Comparison of ENCODE assay signal across 19 cellular contexts in genomic region chr22:29326481-29326880, GRCh38. TPM values are rescaled to one million over a fixed set of nuclear protein-coding genes. Genes with fewer than 3 reads are reported as not detected.
"Had no signal": no experiment of that assay in that cellular context is flagged by ENCODE, and none has a peak within 500 bp of the region (broad histone marks: within the 10 kb centered on the region; RNA-seq: fewer than 3 reads in every experiment).

No MANE protein-coding gene starts in this region.

- H3K4me3 Mint-ChIP-seq: activated CD4-positive, alpha-beta T cell treated with anti-CD3 and anti-CD28 coated beads for 36 hours; activated naive CD8-positive, alpha-beta T cell treated with anti-CD3 and anti-CD28 coated beads, Interleukin-2, amount 10 ng/mL, durations not matched to agents 7 days and 5 days; immature natural killer cell; naive thymus-derived CD4-positive, alpha-beta T cell; T-helper 2 cell treated with Interferon-gamma antibody and Interleukin-4, amounts not matched to agents 5 μg/mL and 100 μg/mL, for 36 hours had no signal

- H3K4me3 ChIP-seq: esophagus muscularis mucosa, mucosa of descending colon, pancreas, right lobe of liver, smooth muscle cell, tibial artery had no signal

- ATAC-seq: activated CD4-positive, alpha-beta T cell treated with anti-CD3 and anti-CD28 coated beads for 36 hours; mucosa of descending colon; naive thymus-derived CD4-positive, alpha-beta T cell had no signal

- H3K27ac Mint-ChIP-seq: activated CD4-positive, alpha-beta T cell treated with anti-CD3 and anti-CD28 coated beads for 36 hours; activated naive CD8-positive, alpha-beta T cell treated with anti-CD3 and anti-CD28 coated beads, Interleukin-2, amount 10 ng/mL, durations not matched to agents 7 days and 5 days; T-helper 2 cell treated with Interferon-gamma antibody and Interleukin-4, amounts not matched to agents 5 μg/mL and 100 μg/mL, for 36 hours had no signal

- H3K4me1 Mint-ChIP-seq: activated CD4-positive, alpha-beta T cell treated with anti-CD3 and anti-CD28 coated beads for 36 hours; activated naive CD8-positive, alpha-beta T cell treated with anti-CD3 and anti-CD28 coated beads, Interleukin-2, amount 10 ng/mL, durations not matched to agents 7 days and 5 days; immature natural killer cell had no signal

- H3K27ac ChIP-seq: brain microvascular endothelial cell, esophagus muscularis mucosa, pancreas, right lobe of liver, tibial artery had no signal

- H3K9me3 Mint-ChIP-seq: activated naive CD8-positive, alpha-beta T cell treated with anti-CD3 and anti-CD28 coated beads, Interleukin-2, amount 10 ng/mL, durations not matched to agents 7 days and 5 days; immature natural killer cell; naive thymus-derived CD4-positive, alpha-beta T cell; T-helper 2 cell treated with Interferon-gamma antibody and Interleukin-4, amounts not matched to agents 5 μg/mL and 100 μg/mL, for 36 hours had no signal

- H3K27me3 ChIP-seq: brain microvascular endothelial cell, esophagus muscularis mucosa, pancreas, right lobe of liver, tibial artery had no signal

- H3K4me2 ChIP-seq: smooth muscle cell had no signal

- H3K4me1 ChIP-seq: pancreas, right lobe of liver had no signal

- H3K27me3 Mint-ChIP-seq: activated CD4-positive, alpha-beta T cell treated with anti-CD3 and anti-CD28 coated beads for 36 hours; activated naive CD8-positive, alpha-beta T cell treated with anti-CD3 and anti-CD28 coated beads, Interleukin-2, amount 10 ng/mL, durations not matched to agents 7 days and 5 days; naive thymus-derived CD4-positive, alpha-beta T cell had no signal

- DNase-seq: activated CD4-positive, alpha-beta T cell treated with anti-CD3 and anti-CD28 coated beads for 36 hours; activated CD4-positive, alpha-beta T cell treated with anti-CD3 and anti-CD28 coated beads, Interleukin-2, amount 50 U/mL, for 48 hours; activated naive CD8-positive, alpha-beta T cell treated with anti-CD3 and anti-CD28 coated beads, Interleukin-2, amount 10 ng/mL, durations not matched to agents 7 days and 5 days; activated T-cell treated with anti-CD3 and anti-CD28 coated beads for 4 hours; brain microvascular endothelial cell; cortex of kidney; effector CD4-positive, alpha-beta T cell; immature natural killer cell; kidney glomerular epithelial cell; mesenchymal stem cell; naive thymus-derived CD4-positive, alpha-beta T cell; right lobe of liver; stimulated activated CD4-positive, alpha-beta T cell treated with anti-CD3 and anti-CD28 coated beads, Interleukin-4, amount 100 ng/mL, for 1 hour; tibial artery had no signal

RNA-seq across cellular contexts. Expression of gene RASL10A, which starts 11.0 kb away (rescaled TPM):
- total RNA-seq: smooth muscle cell had no signal
- polyA plus RNA-seq: immature natural killer cell; naive thymus-derived CD4-positive, alpha-beta T cell; smooth muscle cell had no signal
